ENCODE assay signal across 21 cellular contexts in genomic region chrX:55815546-55815945, GRCh38.
"Had no signal": no experiment of that assay in that cellular context is flagged by ENCODE, and none has a peak within 500 bp of the region (broad histone marks: within the 10 kb centered on the region; RNA-seq: fewer than 3 reads in every experiment).

No MANE protein-coding gene starts in this region.

- DNase-seq: NCI-H1092, NCI-H1105 treated with DMSO at 0.1 percent for 48 hours, NCI-H1417 treated with DMSO at 0.1 percent for 48 hours, NCI-H146, NCI-H1694 treated with DMSO at 0.1 percent for 48 hours, NCI-H2029, NCI-H2081 treated with DMSO at 0.1 percent for 48 hours, NCI-H2171, NCI-H226, NCI-H446, NCI-H510A, NCI-H524 treated with DMSO at 0.1 percent for 48 hours, NCI-H69, NCI-H774, SHP77 treated with DMSO at 0.1 percent for 48 hours, SJCRH30 had no signal

- H3K4me1 ChIP-seq: SJCRH30 had no signal

- H3K4me2 ChIP-seq: KMS-11 had no signal

- H3K27me3 Mint-ChIP-seq: IgD-negative memory B cell had no signal

- H3K36me3 ChIP-seq: SJCRH30 had no signal

- H3K9me3 ChIP-seq: SJCRH30 had no signal

- H3K4me3 ChIP-seq: K562, SJCRH30 had no signal

- H3K27me3 ChIP-seq: SJCRH30 had no signal

- H3K27ac Mint-ChIP-seq: IgD-negative memory B cell had no signal

- H3K36me3 Mint-ChIP-seq: IgD-negative memory B cell had no signal

- H3K27ac ChIP-seq: HL-60, KMS-11, SJCRH30 had no signal

- H3K9ac ChIP-seq: KMS-11 had no signal

- FAIRE-seq: HTR-8/SVneo, K562 had no signal
